Comparison of ENCODE assay signal across 9 cellular contexts in genomic region chr2:185628985-185629384, GRCh38.
DNase-seq lines count a peak whose midpoint lies in the region; ATAC-seq and TF ChIP-seq lines count a peak whose summit lies in the region.
"Had no signal": no experiment of that assay in that cellular context is flagged by ENCODE, and none has a peak within 500 bp of the region (broad histone marks: within the 10 kb centered on the region; RNA-seq: fewer than 3 reads in every experiment).

No MANE protein-coding gene starts in this region.

- H3K9me3 Mint-ChIP-seq in progenitor cell of endocrine pancreas (ENCODE audit: low read depth) = no peaks in the 10 kb centered on the region
- H3K9me3 Mint-ChIP-seq in Calu3 (ENCODE audit: low read depth, unreplicated experiment) = no peaks in the 10 kb centered on the region

- CTCF ChIA-PET in Calu3 (lab: Charles Lee) = interaction anchor here (0.7 kb wide), 1 partner anchor 106 kb away, joined by 3 read pairs; no protein-coding TSS in a partner anchor

- peak; percentile 61 for ATAC-seq in HG03095 (IDR thresholded peaks at IDR 0.05; ENCODE audit: unreplicated experiment)

- peak; percentile 40 for TF ChIP-seq CTCF in progenitor cell of endocrine pancreas (IDR thresholded peaks at IDR 0.05; ENCODE audit: unreplicated experiment)
- TF ChIP-seq CTCF in Calu3 (IDR thresholded peaks at IDR 0.05; ENCODE audit: unreplicated experiment) = no peak

- DNase-seq in SKM-1 treated with dmso at 0.1 percent for 144 hours (lab: John Stamatoyannopoulos, UW; ENCODE audit: unreplicated experiment) (peak; percentile 11), SKM-1 (lab: John Stamatoyannopoulos, UW; ENCODE audit: unreplicated experiment) (no peak), amniotic epithelial cell (ENCODE audit: low read depth) (peak; percentile 44), progenitor cell of endocrine pancreas (ENCODE audit: low spot score, unreplicated experiment) (no peak), Calu3 (no peak), NCI-H2081 (lab: John Stamatoyannopoulos, UW) (no peak), DMS153 (lab: John Stamatoyannopoulos, UW) (no peak)
- DNase-seq: SHP77 had no signal

- H3K4me3 Mint-ChIP-seq in progenitor cell of endocrine pancreas (ENCODE audit: low read depth) (no peak overlapping the region), Calu3 (ENCODE audit: low read depth, unreplicated experiment) (no peak overlapping the region)

- H3K27me3 Mint-ChIP-seq in progenitor cell of endocrine pancreas (no peaks in the 10 kb centered on the region), Calu3 (ENCODE audit: unreplicated experiment) (no peaks in the 10 kb centered on the region)

- H3K4me1 Mint-ChIP-seq in progenitor cell of endocrine pancreas (ENCODE audit: low read depth) (no peaks in the 10 kb centered on the region), Calu3 (ENCODE audit: low read depth, unreplicated experiment) (no peaks in the 10 kb centered on the region)

- intact Hi-C loops in Calu3 (cut with micrococcal nuclease; ENCODE audit: unreplicated experiment) = no loop called here

- no TSS peak for BruUV-seq in Calu3 (replicated peaks; lab: Mats Ljungman, UMichigan)

- H3K27ac Mint-ChIP-seq in progenitor cell of endocrine pancreas = peak overlapping the region; percentile 67
- no peak overlapping the region for H3K27ac Mint-ChIP-seq in Calu3 (ENCODE audit: unreplicated experiment)

- H3K36me3 Mint-ChIP-seq in progenitor cell of endocrine pancreas (ENCODE audit: insufficient read depth) (no peaks in the 10 kb centered on the region), Calu3 (ENCODE audit: insufficient read depth, unreplicated experiment) (no peaks in the 10 kb centered on the region)

Comparison
In these comparisons a context has a peak if more than half of its experiments do, and no peak if none do; other contexts are left out.
1. DNase-seq: peak in SKM-1 treated with dmso at 0.1 percent for 144 hours (single experiment) and amniotic epithelial cell (single experiment); none in SKM-1 (single experiment), progenitor cell of endocrine pancreas (single experiment), Calu3 (single experiment), NCI-H2081 (0 of 2) and DMS153 (single experiment).